ENCODE assay signal across 1 cellular context in genomic region chr18:48616484-48617255, GRCh38.
TF ChIP-seq lines count a peak whose summit lies in the region.

No MANE protein-coding gene starts in this region.

TF ChIP-seq in GM23338, 12 proteins besides CTCF, POLR2A, EP300 and RAD21 (continued from another document):
- TF ChIP-seq ZNF462 (CRISPR knock-in tag; IDR thresholded peaks at IDR 0.05): no peak
- TF ChIP-seq POLR2AphosphoS5 (IDR thresholded peaks at IDR 0.05; ENCODE audit: low read depth): no peak
